8 cellular contexts compared by ENCODE assay signal in the genomic region with DNA sequence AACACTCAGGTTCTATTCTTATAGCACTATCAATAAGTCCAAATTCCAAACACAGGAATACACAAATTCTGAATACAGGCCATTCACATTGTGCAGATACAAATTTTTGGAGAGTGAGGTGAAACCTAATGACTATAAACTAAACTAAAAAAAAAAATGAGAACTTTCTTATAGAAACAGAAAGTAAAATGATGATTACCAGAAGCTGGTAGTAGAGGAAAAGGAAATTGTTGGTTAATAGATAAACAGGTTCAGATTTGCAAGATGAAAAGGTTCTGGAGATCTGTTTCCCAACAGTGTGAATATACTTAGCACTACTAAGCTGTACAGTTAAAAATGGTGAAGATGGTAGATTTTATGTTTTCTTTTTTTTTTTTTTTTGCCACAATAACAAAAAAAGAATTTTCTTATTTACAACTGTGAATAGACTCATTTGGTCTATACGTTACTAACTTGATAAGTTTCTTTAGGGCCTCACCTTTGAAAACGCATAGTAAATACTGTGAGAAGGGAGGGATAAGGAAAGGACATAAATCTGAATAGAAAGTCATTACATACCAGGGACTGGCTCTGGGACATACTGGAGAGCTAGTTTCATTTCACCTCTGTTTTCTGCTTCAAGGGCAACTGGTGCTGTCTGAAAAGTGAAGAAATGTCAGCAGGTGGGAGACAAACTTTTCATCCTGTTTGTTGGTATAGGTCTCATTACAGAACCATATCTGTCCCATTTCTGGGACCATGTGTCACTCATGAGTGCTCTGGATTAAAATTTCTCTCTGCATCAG. TPM values are rescaled to one million over a fixed set of nuclear protein-coding genes. Genes with fewer than 3 reads are reported as not detected.
DNase-seq lines count a peak whose midpoint lies in the region; ATAC-seq, FAIRE-seq and TF ChIP-seq lines count a peak whose summit lies in the region.
"Had no signal": no experiment of that assay in that cellular context is flagged by ENCODE, and none has a peak within 500 bp of the region (broad histone marks: within the 10 kb centered on the region; RNA-seq: fewer than 3 reads in every experiment).

No MANE protein-coding gene starts in this region.

- peak; percentile 93 for ATAC-seq in GM19035 (IDR thresholded peaks at IDR 0.05; ENCODE audit: unreplicated experiment)
- ATAC-seq in GM21825 (IDR thresholded peaks at IDR 0.05; ENCODE audit: unreplicated experiment) = peak; percentile 90
- ATAC-seq in HG03521 (IDR thresholded peaks at IDR 0.05; ENCODE audit: unreplicated experiment) = peak; percentile 76
- peak in 1 of 2 donors; percentile 53 for ATAC-seq in naive B cell (ENCODE audit: low read depth in 2 of 2)

- H3K23ac ChIP-seq in mesendoderm (ENCODE audit: low read length) = no peak overlapping the region

- H3K79me2 ChIP-seq in mesendoderm (ENCODE audit: control insufficient read depth, insufficient read depth, low read length) = no peaks in the 10 kb centered on the region

- no peak overlapping the region for H3K4ac ChIP-seq in mesendoderm (ENCODE audit: low read depth, low read length)

- H3K27me3 Mint-ChIP-seq in naive B cell = peaks cover 0 to 4% (median 0%) of the 10 kb centered on the region in 3 donors

- DNase-seq in naive B cell (no peak), EL (no peak), mesendoderm (no peak), D721Med (ENCODE audit: insufficient read length, low spot score) (no peak)
- DNase-seq: nucleus accumbens had no signal

- no peak overlapping the region for H3K4me2 ChIP-seq in mesendoderm (ENCODE audit: low read length)

- no peak for FAIRE-seq in D721Med (lab: Jason Lieb, UNC)

- H3K56ac ChIP-seq in mesendoderm (ENCODE audit: low read length) = no peak overlapping the region

- no peak overlapping the region for H3K18ac ChIP-seq in mesendoderm (ENCODE audit: low read length)

- H2BK120ac ChIP-seq in mesendoderm (ENCODE audit: low read depth, low read length) = no peak overlapping the region

- H3K4me3 Mint-ChIP-seq in naive B cell = peak overlapping the region in 7 of 8 donors; percentile 1 to 82 (median 56)

- no peak overlapping the region for H3K9ac ChIP-seq in mesendoderm (ENCODE audit: low read length)

- H2BK5ac ChIP-seq in mesendoderm (ENCODE audit: low read length) = no peak overlapping the region

- no peak for TF ChIP-seq CTCF in D721Med (IDR thresholded peaks at IDR 0.05; ENCODE audit: insufficient read depth, missing control alignments)

- peak overlapping the region in 5 of 6 donors; percentile 5 to 74 (median 29) for H3K27ac Mint-ChIP-seq in naive B cell

- H3K4me1 Mint-ChIP-seq in naive B cell = peaks cover 10 to 16% (median 15%) of the 10 kb centered on the region in 3 donors

- no peak overlapping the region for H4K8ac ChIP-seq in mesendoderm (ENCODE audit: low read depth, low read length)

- H3K9me3 Mint-ChIP-seq in naive B cell = no peaks in the 10 kb centered on the region

- H3K79me1 ChIP-seq in mesendoderm (ENCODE audit: low read length) = no peaks in the 10 kb centered on the region

- H3K36me3 Mint-ChIP-seq in naive B cell = peaks cover 0 to 5% of the 10 kb centered on the region in 2 donors

- no peak overlapping the region for H3K4me3 ChIP-seq in mesendoderm (ENCODE audit: low read length)

- no peak overlapping the region for H4K5ac ChIP-seq in mesendoderm (ENCODE audit: low read length)

- WGBS in mesendoderm (ENCODE audit: extremely low coverage, insufficient coverage, low lambda C conversion rate) = no CpG with 5 or more reads among the region's 2 CpGs

- no peaks in the 10 kb centered on the region for H3K27me3 ChIP-seq in mesendoderm (ENCODE audit: insufficient read depth, low read length, poor library complexity)

- no peak overlapping the region for H2AK5ac ChIP-seq in mesendoderm (ENCODE audit: low read length)

- H3K36me3 ChIP-seq in mesendoderm (ENCODE audit: control insufficient read depth, insufficient read depth, low read length) = no peaks in the 10 kb centered on the region

- no peak overlapping the region for H2BK15ac ChIP-seq in mesendoderm (replicated peaks; ENCODE audit: low read depth)

- H3K27ac ChIP-seq in mesendoderm (ENCODE audit: low read depth, low read length) = no peak overlapping the region

- H3K4me1 ChIP-seq in mesendoderm (ENCODE audit: control insufficient read depth, low read depth, low read length) = no peaks in the 10 kb centered on the region

RNA-seq across cellular contexts. Expression of gene CCDC89, which starts 14.2 kb away (rescaled TPM):
- not detected for polyA plus RNA-seq in naive B cell (ENCODE audit: low read depth in 6 of 6)
- polyA plus RNA-seq in mesendoderm (2013, experiment 1 of 2) = not detected
- polyA plus RNA-seq in mesendoderm (2013, experiment 2 of 2) = not detected

RNA-seq across cellular contexts. Expression of gene CREBZF, which starts 35.2 kb away (rescaled TPM):
- 10 to 100 TPM in 5 of 6 donors, 1 to 10 TPM in 1; 4.8 to 19.8 (median 13.9) TPM for polyA plus RNA-seq in naive B cell (ENCODE audit: low read depth in 6 of 6)
- polyA plus RNA-seq in mesendoderm (2013, experiment 1 of 2) = 20.4 TPM
- polyA plus RNA-seq in mesendoderm (2013, experiment 2 of 2) = 20.4 TPM

RNA-seq across cellular contexts. Expression of gene TMEM126A, which starts 52.4 kb away (rescaled TPM):
- polyA plus RNA-seq in naive B cell (ENCODE audit: low read depth in 6 of 6) = 10 to 100 TPM; 35.8 to 74.6 (median 68.9) TPM
- 62.0 TPM for polyA plus RNA-seq in mesendoderm (2013, experiment 1 of 2)
- polyA plus RNA-seq in mesendoderm (2013, experiment 2 of 2) = 59.0 TPM
